ENCODE assay signal across 1 cellular context in the genomic region with DNA sequence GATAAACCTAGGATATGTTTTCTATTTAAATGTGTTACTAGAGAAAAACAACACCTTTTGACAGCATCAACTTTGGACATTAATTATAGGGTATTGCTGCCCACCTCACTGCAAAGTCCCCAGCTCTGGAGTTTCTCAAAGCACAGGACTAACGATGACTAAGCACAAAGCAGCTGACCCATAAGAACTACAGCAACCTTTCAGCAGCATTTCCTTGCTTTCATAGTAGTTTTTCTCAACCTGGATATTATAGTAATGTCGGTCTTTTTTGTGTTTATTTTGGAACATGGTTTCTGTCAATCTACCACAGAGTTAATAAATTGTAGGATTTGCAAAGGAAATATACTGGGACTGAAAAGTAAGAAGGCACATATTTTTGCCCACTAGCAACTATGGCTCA.
TF ChIP-seq lines count a peak whose summit lies in the region.

No MANE protein-coding gene starts in this region.

TF ChIP-seq in GM23338, 12 proteins besides CTCF, POLR2A, EP300 and RAD21 (continued from another document):
- TF ChIP-seq, protein P1, sequence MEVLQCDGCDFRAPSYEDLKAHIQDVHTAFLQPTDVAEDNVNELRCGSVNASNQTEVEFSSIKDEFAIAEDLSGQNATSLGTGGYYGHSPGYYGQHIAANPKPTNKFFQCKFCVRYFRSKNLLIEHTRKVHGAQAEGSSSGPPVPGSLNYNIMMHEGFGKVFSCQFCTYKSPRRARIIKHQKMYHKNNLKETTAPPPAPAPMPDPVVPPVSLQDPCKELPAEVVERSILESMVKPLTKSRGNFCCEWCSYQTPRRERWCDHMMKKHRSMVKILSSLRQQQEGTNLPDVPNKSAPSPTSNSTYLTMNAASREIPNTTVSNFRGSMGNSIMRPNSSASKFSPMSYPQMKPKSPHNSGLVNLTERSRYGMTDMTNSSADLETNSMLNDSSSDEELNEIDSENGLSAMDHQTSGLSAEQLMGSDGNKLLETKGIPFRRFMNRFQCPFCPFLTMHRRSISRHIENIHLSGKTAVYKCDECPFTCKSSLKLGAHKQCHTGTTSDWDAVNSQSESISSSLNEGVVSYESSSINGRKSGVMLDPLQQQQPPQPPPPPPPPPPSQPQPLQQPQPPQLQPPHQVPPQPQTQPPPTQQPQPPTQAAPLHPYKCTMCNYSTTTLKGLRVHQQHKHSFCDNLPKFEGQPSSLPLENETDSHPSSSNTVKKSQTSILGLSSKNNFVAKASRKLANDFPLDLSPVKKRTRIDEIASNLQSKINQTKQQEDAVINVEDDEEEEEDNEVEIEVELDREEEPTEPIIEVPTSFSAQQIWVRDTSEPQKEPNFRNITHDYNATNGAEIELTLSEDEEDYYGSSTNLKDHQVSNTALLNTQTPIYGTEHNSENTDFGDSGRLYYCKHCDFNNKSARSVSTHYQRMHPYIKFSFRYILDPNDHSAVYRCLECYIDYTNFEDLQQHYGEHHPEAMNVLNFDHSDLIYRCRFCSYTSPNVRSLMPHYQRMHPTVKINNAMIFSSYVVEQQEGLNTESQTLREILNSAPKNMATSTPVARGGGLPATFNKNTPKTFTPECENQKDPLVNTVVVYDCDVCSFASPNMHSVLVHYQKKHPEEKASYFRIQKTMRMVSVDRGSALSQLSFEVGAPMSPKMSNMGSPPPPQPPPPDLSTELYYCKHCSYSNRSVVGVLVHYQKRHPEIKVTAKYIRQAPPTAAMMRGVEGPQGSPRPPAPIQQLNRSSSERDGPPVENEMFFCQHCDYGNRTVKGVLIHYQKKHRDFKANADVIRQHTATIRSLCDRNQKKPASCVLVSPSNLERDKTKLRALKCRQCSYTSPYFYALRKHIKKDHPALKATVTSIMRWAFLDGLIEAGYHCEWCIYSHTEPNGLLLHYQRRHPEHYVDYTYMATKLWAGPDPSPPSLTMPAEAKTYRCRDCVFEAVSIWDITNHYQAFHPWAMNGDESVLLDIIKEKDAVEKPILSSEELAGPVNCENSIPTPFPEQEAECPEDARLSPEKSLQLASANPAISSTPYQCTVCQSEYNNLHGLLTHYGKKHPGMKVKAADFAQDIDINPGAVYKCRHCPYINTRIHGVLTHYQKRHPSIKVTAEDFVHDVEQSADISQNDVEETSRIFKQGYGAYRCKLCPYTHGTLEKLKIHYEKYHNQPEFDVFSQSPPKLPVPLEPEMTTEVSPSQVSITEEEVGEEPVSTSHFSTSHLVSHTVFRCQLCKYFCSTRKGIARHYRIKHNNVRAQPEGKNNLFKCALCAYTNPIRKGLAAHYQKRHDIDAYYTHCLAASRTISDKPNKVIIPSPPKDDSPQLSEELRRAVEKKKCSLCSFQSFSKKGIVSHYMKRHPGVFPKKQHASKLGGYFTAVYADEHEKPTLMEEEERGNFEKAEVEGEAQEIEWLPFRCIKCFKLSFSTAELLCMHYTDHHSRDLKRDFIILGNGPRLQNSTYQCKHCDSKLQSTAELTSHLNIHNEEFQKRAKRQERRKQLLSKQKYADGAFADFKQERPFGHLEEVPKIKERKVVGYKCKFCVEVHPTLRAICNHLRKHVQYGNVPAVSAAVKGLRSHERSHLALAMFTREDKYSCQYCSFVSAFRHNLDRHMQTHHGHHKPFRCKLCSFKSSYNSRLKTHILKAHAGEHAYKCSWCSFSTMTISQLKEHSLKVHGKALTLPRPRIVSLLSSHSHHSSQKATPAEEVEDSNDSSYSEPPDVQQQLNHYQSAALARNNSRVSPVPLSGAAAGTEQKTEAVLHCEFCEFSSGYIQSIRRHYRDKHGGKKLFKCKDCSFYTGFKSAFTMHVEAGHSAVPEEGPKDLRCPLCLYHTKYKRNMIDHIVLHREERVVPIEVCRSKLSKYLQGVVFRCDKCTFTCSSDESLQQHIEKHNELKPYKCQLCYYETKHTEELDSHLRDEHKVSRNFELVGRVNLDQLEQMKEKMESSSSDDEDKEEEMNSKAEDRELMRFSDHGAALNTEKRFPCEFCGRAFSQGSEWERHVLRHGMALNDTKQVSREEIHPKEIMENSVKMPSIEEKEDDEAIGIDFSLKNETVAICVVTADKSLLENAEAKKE (CRISPR knock-in tag; IDR thresholded peaks at IDR 0.05): no peak
- TF ChIP-seq ZNF331 (CRISPR knock-in tag; IDR thresholded peaks at IDR 0.05; ENCODE audit: low read depth): no peak
- TF ChIP-seq STAT1 (IDR thresholded peaks at IDR 0.05; ENCODE audit: unreplicated experiment): no peak
- TF ChIP-seq EZH2 (IDR thresholded peaks at IDR 0.05; ENCODE audit: low read depth, unreplicated experiment): no peak
- no peak for TF ChIP-seq POLR2AphosphoS5 (IDR thresholded peaks at IDR 0.05; ENCODE audit: low read depth)
- TF ChIP-seq NANOG (IDR thresholded peaks at IDR 0.05; ENCODE audit: borderline replicate concordance): no peak
- TF ChIP-seq, protein P2, sequence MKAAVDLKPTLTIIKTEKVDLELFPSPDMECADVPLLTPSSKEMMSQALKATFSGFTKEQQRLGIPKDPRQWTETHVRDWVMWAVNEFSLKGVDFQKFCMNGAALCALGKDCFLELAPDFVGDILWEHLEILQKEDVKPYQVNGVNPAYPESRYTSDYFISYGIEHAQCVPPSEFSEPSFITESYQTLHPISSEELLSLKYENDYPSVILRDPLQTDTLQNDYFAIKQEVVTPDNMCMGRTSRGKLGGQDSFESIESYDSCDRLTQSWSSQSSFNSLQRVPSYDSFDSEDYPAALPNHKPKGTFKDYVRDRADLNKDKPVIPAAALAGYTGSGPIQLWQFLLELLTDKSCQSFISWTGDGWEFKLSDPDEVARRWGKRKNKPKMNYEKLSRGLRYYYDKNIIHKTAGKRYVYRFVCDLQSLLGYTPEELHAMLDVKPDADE (IDR thresholded peaks at IDR 0.05): no peak
- TF ChIP-seq ZNF114 (CRISPR knock-in tag; IDR thresholded peaks at IDR 0.05): no peak
- TF ChIP-seq, protein P3, sequence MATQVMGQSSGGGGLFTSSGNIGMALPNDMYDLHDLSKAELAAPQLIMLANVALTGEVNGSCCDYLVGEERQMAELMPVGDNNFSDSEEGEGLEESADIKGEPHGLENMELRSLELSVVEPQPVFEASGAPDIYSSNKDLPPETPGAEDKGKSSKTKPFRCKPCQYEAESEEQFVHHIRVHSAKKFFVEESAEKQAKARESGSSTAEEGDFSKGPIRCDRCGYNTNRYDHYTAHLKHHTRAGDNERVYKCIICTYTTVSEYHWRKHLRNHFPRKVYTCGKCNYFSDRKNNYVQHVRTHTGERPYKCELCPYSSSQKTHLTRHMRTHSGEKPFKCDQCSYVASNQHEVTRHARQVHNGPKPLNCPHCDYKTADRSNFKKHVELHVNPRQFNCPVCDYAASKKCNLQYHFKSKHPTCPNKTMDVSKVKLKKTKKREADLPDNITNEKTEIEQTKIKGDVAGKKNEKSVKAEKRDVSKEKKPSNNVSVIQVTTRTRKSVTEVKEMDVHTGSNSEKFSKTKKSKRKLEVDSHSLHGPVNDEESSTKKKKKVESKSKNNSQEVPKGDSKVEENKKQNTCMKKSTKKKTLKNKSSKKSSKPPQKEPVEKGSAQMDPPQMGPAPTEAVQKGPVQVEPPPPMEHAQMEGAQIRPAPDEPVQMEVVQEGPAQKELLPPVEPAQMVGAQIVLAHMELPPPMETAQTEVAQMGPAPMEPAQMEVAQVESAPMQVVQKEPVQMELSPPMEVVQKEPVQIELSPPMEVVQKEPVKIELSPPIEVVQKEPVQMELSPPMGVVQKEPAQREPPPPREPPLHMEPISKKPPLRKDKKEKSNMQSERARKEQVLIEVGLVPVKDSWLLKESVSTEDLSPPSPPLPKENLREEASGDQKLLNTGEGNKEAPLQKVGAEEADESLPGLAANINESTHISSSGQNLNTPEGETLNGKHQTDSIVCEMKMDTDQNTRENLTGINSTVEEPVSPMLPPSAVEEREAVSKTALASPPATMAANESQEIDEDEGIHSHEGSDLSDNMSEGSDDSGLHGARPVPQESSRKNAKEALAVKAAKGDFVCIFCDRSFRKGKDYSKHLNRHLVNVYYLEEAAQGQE (IDR thresholded peaks at IDR 0.05; ENCODE audit: unreplicated experiment): no peak
